ENCODE assay signal across 15 cellular contexts in the genomic region with DNA sequence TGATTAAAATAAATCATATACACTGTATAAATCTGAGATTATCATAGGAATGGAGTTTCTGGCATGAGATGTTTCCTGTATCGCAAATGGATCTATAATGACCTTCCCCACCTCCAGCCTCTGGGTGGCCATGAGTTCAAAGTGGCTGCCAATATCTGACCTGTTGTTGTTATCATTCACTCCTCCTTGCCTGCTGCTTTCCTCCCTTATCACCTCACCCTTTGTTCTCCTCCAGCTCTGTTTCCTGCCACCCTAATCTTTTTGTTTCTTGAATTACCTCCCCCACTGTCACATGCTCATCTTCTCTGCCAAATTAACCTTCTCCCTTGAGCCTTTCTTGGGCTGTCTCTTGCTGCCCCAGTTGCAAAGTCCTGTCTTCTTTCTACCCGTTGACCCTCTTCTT. TPM values are rescaled to one million over a fixed set of nuclear protein-coding genes. Genes with fewer than 3 reads are reported as not detected.
DNase-seq lines count a peak whose midpoint lies in the region; ATAC-seq and TF ChIP-seq lines count a peak whose summit lies in the region.
"Had no signal": no experiment of that assay in that cellular context is flagged by ENCODE, and none has a peak within 500 bp of the region (broad histone marks: within the 10 kb centered on the region; RNA-seq: fewer than 3 reads in every experiment).

No MANE protein-coding gene starts in this region.

- H3K36me3 ChIP-seq in Caco-2 (ENCODE audit: control insufficient read depth, insufficient read depth, low read length) (peaks cover 7% of the 10 kb centered on the region), breast epithelium (no peaks in the 10 kb centered on the region), colonic mucosa (peaks cover 9% of the 10 kb centered on the region)

- H3K9me3 Mint-ChIP-seq in Caco-2 (ENCODE audit: unreplicated experiment) = peaks cover 9% of the 10 kb centered on the region
- H3K9me3 Mint-ChIP-seq in naive thymus-derived CD8-positive, alpha-beta T cell = no peaks in the 10 kb centered on the region

- H3K27me3 ChIP-seq in Caco-2 (replicated peaks; ENCODE audit: control insufficient read depth, insufficient read depth, low read length) = no peaks in the 10 kb centered on the region
- H3K27me3 ChIP-seq in breast epithelium = no peaks in the 10 kb centered on the region
- H3K27me3 ChIP-seq in colonic mucosa = no peaks in the 10 kb centered on the region

- TF ChIP-seq CTCF in Caco-2 (IDR thresholded peaks at IDR 0.05; ENCODE audit: insufficient read depth in 1 of 2, low read depth in 1 of 2, low read length in 1 of 2, severe bottlenecking in 1 of 2, unreplicated experiment in 1 of 2) = no peak
- no peak for TF ChIP-seq CTCF in breast epithelium (IDR thresholded peaks at IDR 0.05)
- TF ChIP-seq CTCF in colonic mucosa (IDR thresholded peaks at IDR 0.05) = no peak

- POLR2A ChIA-PET in Caco-2 (lab: Charles Lee) = interaction anchor here (0.9 to 1.8 kb wide), 5 partner anchors 10 to 15 kb away, joined by 4 to 38 read pairs (median 16); a partner anchor contains a TSS
- POLR2A ChIA-PET in naive thymus-derived CD8-positive, alpha-beta T cell (lab: Charles Lee) = no interaction called here

- BruUV-seq in Caco-2 (replicated peaks; lab: Mats Ljungman, UMichigan) = no TSS peak

- H3K4me3 Mint-ChIP-seq in Caco-2 (ENCODE audit: unreplicated experiment) = peak overlapping the region; percentile 46
- peak overlapping the region in 4 of 10 donors; percentile 7 to 34 (median 15) for H3K4me3 Mint-ChIP-seq in naive thymus-derived CD8-positive, alpha-beta T cell

- DNase-seq in Caco-2 (peak in 1 of 2 experiments; percentile 30), OCI-M1 (lab: John Stamatoyannopoulos, UW) (peak; percentile 94), breast epithelium (ENCODE audit: low spot score in 2 of 2) (no peak), colonic mucosa (no peak)
- DNase-seq in naive thymus-derived CD8-positive, alpha-beta T cell = no peak
- DNase-seq in stimulated activated CD4-positive, alpha-beta T cell treated with anti-CD3 and anti-CD28 coated beads, Interleukin-4, amount 100 ng/mL, for 4 hours = no peak
- DNase-seq: CD4-positive, CD25-positive, alpha-beta regulatory T cell; hippocampal formation; NCI-H2171 treated with DMSO at 0.1 percent for 48 hours; PC-3; stimulated activated CD4-positive, alpha-beta T cell treated with anti-CD3 and anti-CD28 coated beads, Interleukin-4, amount 100 ng/mL, for 1 hour; stimulated activated naive CD4-positive, alpha-beta T cell had no signal

- H3K4me3 ChIP-seq in Caco-2 (ENCODE audit: low read depth, low read length) (no peak overlapping the region), breast epithelium (no peak overlapping the region), colonic mucosa (no peak overlapping the region)
- H3K4me3 ChIP-seq: lung had no signal

- CTCF ChIA-PET in Caco-2 (lab: Charles Lee) = interaction anchor here (1.2 to 2.1 kb wide), 2 partner anchors 13 to 16 kb away, joined by 7 to 10 read pairs; a partner anchor contains a TSS

- no peak overlapping the region for H3K9ac ChIP-seq in colonic mucosa (ENCODE audit: low read depth in 2 of 2, low read length in 2 of 2)

- H3K36me3 Mint-ChIP-seq in Caco-2 (ENCODE audit: insufficient read depth, unreplicated experiment) = peaks cover 95% of the 10 kb centered on the region
- peaks cover 7 to 67% (median 24%) of the 10 kb centered on the region in 3 donors for H3K36me3 Mint-ChIP-seq in naive thymus-derived CD8-positive, alpha-beta T cell

- no peak for ATAC-seq in naive thymus-derived CD8-positive, alpha-beta T cell
- ATAC-seq in HG03469 (IDR thresholded peaks at IDR 0.05; ENCODE audit: unreplicated experiment) (no peak), HG02981 (IDR thresholded peaks at IDR 0.05; ENCODE audit: unreplicated experiment) (no peak)
- ATAC-seq: PC-3 had no signal

- H3K9me3 ChIP-seq in Caco-2 = no peaks in the 10 kb centered on the region
- no peaks in the 10 kb centered on the region for H3K9me3 ChIP-seq in breast epithelium
- no peaks in the 10 kb centered on the region for H3K9me3 ChIP-seq in colonic mucosa

- H3K27ac ChIP-seq in breast epithelium = peak overlapping the region; percentile 3 to 15
- no peak overlapping the region for H3K27ac ChIP-seq in colonic mucosa

- no peaks in the 10 kb centered on the region for H3K27me3 Mint-ChIP-seq in Caco-2 (ENCODE audit: insufficient read depth, unreplicated experiment)
- H3K27me3 Mint-ChIP-seq in naive thymus-derived CD8-positive, alpha-beta T cell = no peaks in the 10 kb centered on the region
- H3K27me3 Mint-ChIP-seq: CD4-positive, CD25-positive, alpha-beta regulatory T cell had no signal

- peaks cover 65% of the 10 kb centered on the region for H3K4me1 ChIP-seq in Caco-2
- H3K4me1 ChIP-seq in breast epithelium = peaks cover 0 to 5% of the 10 kb centered on the region in 2 donors
- no peaks in the 10 kb centered on the region for H3K4me1 ChIP-seq in colonic mucosa

- H3K27ac Mint-ChIP-seq in Caco-2 (ENCODE audit: unreplicated experiment) = peak overlapping the region; percentile 36
- peak overlapping the region in 8 of 10 donors; percentile 8 to 77 (median 40) for H3K27ac Mint-ChIP-seq in naive thymus-derived CD8-positive, alpha-beta T cell

- intact Hi-C loops in Caco-2 (cut with micrococcal nuclease; ENCODE audit: unreplicated experiment) (loop anchor here (1.0 kb wide), 2 partner anchors 14 to 17 kb away; no protein-coding TSS in a partner anchor), breast epithelium (cut with DNase I; ENCODE audit: low total_unique reads) (no loop called here), colonic mucosa (cut with DNase I) (no loop called here)

- TF ChIP-seq POLR2A in breast epithelium (IDR thresholded peaks at IDR 0.05) = no peak

- peaks cover 62% of the 10 kb centered on the region for H3K4me1 Mint-ChIP-seq in Caco-2 (ENCODE audit: low read depth, unreplicated experiment)
- H3K4me1 Mint-ChIP-seq in naive thymus-derived CD8-positive, alpha-beta T cell = peaks cover 7 to 16% (median 11%) of the 10 kb centered on the region in 4 donors

RNA-seq across cellular contexts. Expression of a gene that starts 12.0 kb away (rescaled TPM):
- total RNA-seq in Caco-2 (2022) = 449 and 457 TPM in 2 replicates
- total RNA-seq in breast epithelium = 100 to 1,000 TPM in 2 of 3 donors, 10 to 100 TPM in 1; 72.8 to 461 (median 112) TPM
- 1 to 10 TPM; 1.4 TPM for total RNA-seq in naive thymus-derived CD8-positive, alpha-beta T cell
- 1 to 10 TPM; 2.8 to 5.5 (median 4.4) TPM for polyA plus RNA-seq in naive thymus-derived CD8-positive, alpha-beta T cell
- 100 to 1,000 TPM; 159 to 513 TPM for total RNA-seq in colonic mucosa

RNA-seq across cellular contexts. Expression of a gene that starts 29.0 kb away (rescaled TPM):
- total RNA-seq in Caco-2 (2022) = 0.19 TPM in 1 of 2 replicates, not detected in the other
- 1 to 10 TPM in 1 of 3 donors, under 1 TPM in 1, not detected in 1; 0.32 to 1.5 TPM for total RNA-seq in breast epithelium
- not detected for total RNA-seq in naive thymus-derived CD8-positive, alpha-beta T cell
- polyA plus RNA-seq in naive thymus-derived CD8-positive, alpha-beta T cell = not detected
- under 1 TPM; 0.50 to 0.52 TPM for total RNA-seq in colonic mucosa
- total RNA-seq: CD4-positive, CD25-positive, alpha-beta regulatory T cell; PC-3 had no signal
- polyA plus RNA-seq: CD4-positive, CD25-positive, alpha-beta regulatory T cell had no signal

Comparison
In these comparisons a context has a peak if more than half of its experiments do, and no peak if none do; other contexts are left out.
1. RNA of a gene that starts 12.0 kb away (total RNA-seq): 159 to 513 TPM in colonic mucosa, 449 to 457 TPM in Caco-2 and 72.8 to 461 TPM in breast epithelium; 1.4 TPM in naive thymus-derived CD8-positive, alpha-beta T cell; every median in the first group is over 10 times any median in the second.